ENCODE assay signal across 9 cellular contexts in the genomic region with DNA sequence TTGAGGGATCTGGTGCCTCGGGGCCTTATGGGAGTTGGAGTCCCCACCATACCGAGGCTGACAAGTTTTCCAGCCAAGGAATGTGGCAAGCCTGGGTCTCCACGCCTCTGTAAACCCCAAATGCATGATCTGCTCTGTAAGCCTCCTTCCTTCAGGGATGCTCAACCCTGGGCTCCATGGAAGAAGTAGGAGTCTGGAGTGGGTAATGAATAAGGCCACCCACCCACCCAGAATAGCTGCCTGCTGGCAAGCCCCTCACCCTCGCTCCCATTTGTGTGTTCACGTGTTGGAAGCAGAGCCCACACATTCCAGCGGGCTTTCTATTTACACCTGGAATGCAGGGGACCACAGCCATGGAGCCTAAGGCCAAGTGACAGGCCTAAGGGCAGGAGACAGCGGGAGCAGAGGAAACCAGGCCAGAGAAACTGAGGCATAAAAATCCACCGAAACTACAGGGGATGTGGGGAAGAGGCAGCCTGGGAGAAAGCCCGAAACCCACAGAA. TPM values are rescaled to one million over a fixed set of nuclear protein-coding genes. Genes with fewer than 3 reads are reported as not detected.
DNase-seq lines count a peak whose midpoint lies in the region; ATAC-seq and TF ChIP-seq lines count a peak whose summit lies in the region.
"Had no signal": no experiment of that assay in that cellular context is flagged by ENCODE, and none has a peak within 500 bp of the region (broad histone marks: within the 10 kb centered on the region; RNA-seq: fewer than 3 reads in every experiment).

No MANE protein-coding gene starts in this region.

- no TSS peak for BruUV-seq in OCI-LY7 (replicated peaks; lab: Mats Ljungman, UMichigan)

- H3K9me3 Mint-ChIP-seq in CD4-positive, alpha-beta memory T cell = peaks cover 0 to 3% (median 0%) of the 10 kb centered on the region in 8 donors
- H3K9me3 Mint-ChIP-seq in endothelial cell (ENCODE audit: unreplicated experiment) = no peaks in the 10 kb centered on the region
- no peaks in the 10 kb centered on the region for H3K9me3 Mint-ChIP-seq in osteocyte (ENCODE audit: unreplicated experiment)

- H3K27me3 ChIP-seq in CD4-positive, alpha-beta memory T cell (ENCODE audit: insufficient read depth, low read length) = no peaks in the 10 kb centered on the region
- H3K27me3 ChIP-seq: thyroid gland had no signal

- peaks cover 57% of the 10 kb centered on the region for H3K4me1 ChIP-seq in CD4-positive, alpha-beta memory T cell (ENCODE audit: insufficient read depth, low read length)
- peaks cover 54% of the 10 kb centered on the region for H3K4me1 ChIP-seq in OCI-LY7 (ENCODE audit: insufficient read depth, low read length, poor library complexity, severe bottlenecking)

- intact Hi-C loops in CD4-positive, alpha-beta memory T cell (cut with micrococcal nuclease) = loop anchor here (1.0 to 2.0 kb wide), 4 partner anchors 92 to 269 kb away; partner anchors contain the start of genes EIF5A, POLR2A and TMEM102
- intact Hi-C loops in OCI-LY7 (cut with micrococcal nuclease; ENCODE audit: unreplicated experiment) = loop anchor here (2.0 kb wide), 1 partner anchor 24 kb away; the partner anchor contains the start of gene PHF23

- peak; percentile 23; the same call in 1 of the 2 replicates for TF ChIP-seq CTCF in OCI-LY7 (conservative IDR thresholded peaks at IDR 0.05; ENCODE audit: low read length)
- TF ChIP-seq CTCF in endothelial cell (IDR thresholded peaks at IDR 0.05; ENCODE audit: unreplicated experiment) = no peak
- no peak for TF ChIP-seq CTCF in osteocyte (IDR thresholded peaks at IDR 0.05)

- CTCF ChIA-PET in CD4-positive, alpha-beta memory T cell (lab: Charles Lee; ENCODE audit: partially characterized antibody) = interaction anchor here (0.8 to 1.7 kb wide), 3 partner anchors 65 to 169 kb away, joined by 3 to 11 read pairs (median 3); no protein-coding TSS in a partner anchor
- CTCF ChIA-PET in OCI-LY7 (lab: Charles Lee; ENCODE audit: unreplicated experiment) = no interaction called here

- H3K4me3 ChIP-seq in CD4-positive, alpha-beta memory T cell (ENCODE audit: low read length in 2 of 2) = peak overlapping the region in 1 of 2 donors; percentile 73
- peak overlapping the region; percentile 75 for H3K4me3 ChIP-seq in OCI-LY7 (ENCODE audit: low read depth, low read length, poor library complexity, severe bottlenecking)

- peak overlapping the region; percentile 96 for H3K27ac ChIP-seq in CD4-positive, alpha-beta memory T cell (ENCODE audit: low read depth, low read length)
- peak overlapping the region; percentile 65 for H3K27ac ChIP-seq in OCI-LY7 (ENCODE audit: low read depth, low read length, poor library complexity, severe bottlenecking)

- peak overlapping the region; percentile 78 for H3K4me2 ChIP-seq in OCI-LY7 (ENCODE audit: low read length)

- H3K79me2 ChIP-seq in OCI-LY7 (ENCODE audit: insufficient read depth, low read depth, low read length) = peaks cover 30% of the 10 kb centered on the region

- no peak for ATAC-seq in HG02642 (IDR thresholded peaks at IDR 0.05; ENCODE audit: poor library complexity, unreplicated experiment)
- ATAC-seq in HG03442 (IDR thresholded peaks at IDR 0.05; ENCODE audit: unreplicated experiment) = no peak
- no peak for ATAC-seq in GM21528 (IDR thresholded peaks at IDR 0.05; ENCODE audit: low FRiP score, unreplicated experiment)

- no peak overlapping the region for H2AFZ ChIP-seq in OCI-LY7 (ENCODE audit: low read length)

- no peaks in the 10 kb centered on the region for H3K36me3 ChIP-seq in CD4-positive, alpha-beta memory T cell (ENCODE audit: insufficient read depth, low read length)
- no peaks in the 10 kb centered on the region for H3K36me3 ChIP-seq in OCI-LY7 (ENCODE audit: insufficient read depth, low read length)
- H3K36me3 ChIP-seq: thyroid gland had no signal

- peak in 1 of 5 donors; percentile 47 for DNase-seq in CD4-positive, alpha-beta memory T cell
- no peak for DNase-seq in OCI-LY7 (ENCODE audit: low spot score)
- no peak for DNase-seq in endothelial cell (ENCODE audit: low spot score)
- no peak for DNase-seq in osteocyte (ENCODE audit: extremely low spot score, unreplicated experiment)
- DNase-seq in cerebellar cortex (ENCODE audit: low spot score) = no peak

- peaks cover 0 to 11% of the 10 kb centered on the region in 2 donors for H3K27me3 Mint-ChIP-seq in CD4-positive, alpha-beta memory T cell
- H3K27me3 Mint-ChIP-seq in endothelial cell (ENCODE audit: unreplicated experiment) (peaks cover 34% of the 10 kb centered on the region), osteocyte (ENCODE audit: unreplicated experiment) (no peaks in the 10 kb centered on the region)

- no peaks in the 10 kb centered on the region for H4K20me1 ChIP-seq in OCI-LY7 (ENCODE audit: insufficient read depth, low read length)

- no peaks in the 10 kb centered on the region for H3K9me3 ChIP-seq in CD4-positive, alpha-beta memory T cell (ENCODE audit: control insufficient read depth in 1 of 2, low read length in 2 of 2)
- H3K9me3 ChIP-seq in OCI-LY7 (ENCODE audit: low read length) = no peaks in the 10 kb centered on the region
- H3K9me3 ChIP-seq: thyroid gland had no signal

- H3K27ac Mint-ChIP-seq in CD4-positive, alpha-beta memory T cell = peak overlapping the region; percentile 98 to 100 (median 100)
- H3K27ac Mint-ChIP-seq in endothelial cell (ENCODE audit: unreplicated experiment) = peak overlapping the region; percentile 100
- peak overlapping the region; percentile 98 for H3K27ac Mint-ChIP-seq in osteocyte (ENCODE audit: unreplicated experiment)

- H3K9me2 ChIP-seq in OCI-LY7 (ENCODE audit: insufficient read depth, low read length) = no peaks in the 10 kb centered on the region

- POLR2A ChIA-PET in CD4-positive, alpha-beta memory T cell (lab: Charles Lee; ENCODE audit: partially characterized antibody) = interaction anchor here (1.0 to 15.3 kb wide), 7 partner anchors 20 to 368 kb away, joined by 3 to 435 read pairs (median 4); partner anchors contain the start of genes DVL2, GABARAP, GPS2 and MPDU1
- POLR2A ChIA-PET in OCI-LY7 (lab: Charles Lee) = no interaction called here

- H3K4me1 Mint-ChIP-seq in CD4-positive, alpha-beta memory T cell = peaks cover 27 to 71% (median 46%) of the 10 kb centered on the region in 4 donors
- H3K4me1 Mint-ChIP-seq in endothelial cell (ENCODE audit: unreplicated experiment) = peaks cover 57% of the 10 kb centered on the region
- peaks cover 58% of the 10 kb centered on the region for H3K4me1 Mint-ChIP-seq in osteocyte (ENCODE audit: unreplicated experiment)

- peak overlapping the region; percentile 90 to 98 (median 93) for H3K4me3 Mint-ChIP-seq in CD4-positive, alpha-beta memory T cell
- H3K4me3 Mint-ChIP-seq in endothelial cell (ENCODE audit: unreplicated experiment) (peak overlapping the region; percentile 92), osteocyte (ENCODE audit: unreplicated experiment) (peak overlapping the region; percentile 92)

- H3K36me3 Mint-ChIP-seq in CD4-positive, alpha-beta memory T cell = peaks cover 0 to 5% of the 10 kb centered on the region in 2 donors
- H3K36me3 Mint-ChIP-seq in endothelial cell (ENCODE audit: low read depth, unreplicated experiment) (peaks cover 8% of the 10 kb centered on the region), osteocyte (ENCODE audit: unreplicated experiment) (peaks cover under 1% of the 10 kb centered on the region)

RNA-seq across cellular contexts. Expression of gene DLG4, which starts 4.4 kb away (rescaled TPM):
- total RNA-seq in CD4-positive, alpha-beta memory T cell = 1 to 10 TPM; 7.2 to 7.6 TPM
- polyA plus RNA-seq in CD4-positive, alpha-beta memory T cell = under 1 TPM; 0.44 to 0.50 TPM
- 9.0 and 15.4 TPM in 2 replicates for total RNA-seq in OCI-LY7 (2014; rRNA removed; shearing (Covaris generic))
- total RNA-seq in OCI-LY7 (2022) (27.3 and 30.2 TPM in 2 replicates), endothelial cell (ENCODE audit: unreplicated experiment) (44.3 TPM), osteocyte (32.6 and 38.5 TPM in 2 replicates)

RNA-seq across cellular contexts. Expression of gene ACADVL, which starts 4.6 kb away (rescaled TPM):
- total RNA-seq in CD4-positive, alpha-beta memory T cell = 100 to 1,000 TPM; 340 to 342 TPM
- polyA plus RNA-seq in CD4-positive, alpha-beta memory T cell = 100 to 1,000 TPM; 110 to 118 TPM
- total RNA-seq in OCI-LY7 (2014; rRNA removed; shearing (Covaris generic)) = 226 and 297 TPM in 2 replicates
- 204 and 238 TPM in 2 replicates for total RNA-seq in OCI-LY7 (2022)
- 281 TPM for total RNA-seq in endothelial cell (ENCODE audit: unreplicated experiment)
- 302 and 354 TPM in 2 replicates for total RNA-seq in osteocyte

RNA-seq across cellular contexts. Expression of gene DVL2, which starts 19.1 kb away (rescaled TPM):
- 10 to 100 TPM; 75.1 to 76.8 TPM for total RNA-seq in CD4-positive, alpha-beta memory T cell
- 10 to 100 TPM; 22.0 to 23.7 TPM for polyA plus RNA-seq in CD4-positive, alpha-beta memory T cell
- 84.3 and 98.8 TPM in 2 replicates for total RNA-seq in OCI-LY7 (2014; rRNA removed; shearing (Covaris generic))
- total RNA-seq in OCI-LY7 (2022) (99.9 and 100 TPM in 2 replicates), endothelial cell (ENCODE audit: unreplicated experiment) (58.2 TPM), osteocyte (87.7 and 99.7 TPM in 2 replicates)

RNA-seq across cellular contexts. Expression of gene PHF23, which starts 24.1 kb away (rescaled TPM):
- 10 to 100 TPM; 45.8 to 55.8 TPM for total RNA-seq in CD4-positive, alpha-beta memory T cell
- polyA plus RNA-seq in CD4-positive, alpha-beta memory T cell = 10 to 100 TPM; 11.4 to 29.8 TPM
- total RNA-seq in OCI-LY7 (2014; rRNA removed; shearing (Covaris generic)) = 47.7 and 50.8 TPM in 2 replicates
- total RNA-seq in OCI-LY7 (2022) (36.5 and 43.3 TPM in 2 replicates), endothelial cell (ENCODE audit: unreplicated experiment) (80.9 TPM), osteocyte (51.6 and 54.7 TPM in 2 replicates)

RNA-seq across cellular contexts. Expression of gene GABARAP, which starts 27.1 kb away (rescaled TPM):
- total RNA-seq in CD4-positive, alpha-beta memory T cell = 100 to 1,000 TPM; 324 to 327 TPM
- 100 to 1,000 TPM; 741 to 896 TPM for polyA plus RNA-seq in CD4-positive, alpha-beta memory T cell
- 106 and 128 TPM in 2 replicates for total RNA-seq in OCI-LY7 (2014; rRNA removed; shearing (Covaris generic))
- total RNA-seq in OCI-LY7 (2022) (199 and 207 TPM in 2 replicates), endothelial cell (ENCODE audit: unreplicated experiment) (418 TPM), osteocyte (642 TPM in 2 replicates)
